19 cellular contexts compared by ENCODE assay signal in the genomic region with DNA sequence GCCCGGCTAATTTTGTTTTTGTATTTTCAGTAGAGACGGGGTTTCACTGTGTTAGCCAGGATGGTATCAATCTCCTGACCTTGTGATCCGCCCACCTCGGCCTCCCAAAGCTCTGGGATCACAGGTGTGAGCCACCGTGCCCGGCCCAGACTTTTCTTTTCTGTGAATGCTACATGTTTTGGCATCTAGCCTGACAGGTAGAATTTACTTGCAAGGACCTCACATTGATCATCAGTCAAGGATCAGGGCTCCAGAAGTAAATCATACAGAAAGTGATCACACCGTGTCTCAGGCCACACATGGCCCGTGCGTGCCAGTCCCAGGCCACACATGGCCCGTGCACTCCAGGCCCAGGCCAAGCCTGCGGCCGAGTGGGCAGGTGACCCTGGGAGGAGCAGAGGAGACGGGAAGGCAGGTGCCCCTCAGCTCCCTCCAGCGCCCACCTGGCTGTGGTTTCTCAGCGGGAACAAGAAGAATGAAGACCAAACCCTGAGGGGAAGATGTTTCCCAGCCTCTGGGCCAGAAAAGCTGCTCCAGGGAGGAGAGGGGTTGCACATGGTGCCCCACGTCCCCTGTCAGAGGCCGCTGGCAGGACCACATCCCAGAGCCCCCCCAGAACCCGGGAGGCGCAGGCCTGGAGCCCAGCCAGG.
"Had no signal": no experiment of that assay in that cellular context is flagged by ENCODE, and none has a peak within 500 bp of the region (broad histone marks: within the 10 kb centered on the region; RNA-seq: fewer than 3 reads in every experiment).

No MANE protein-coding gene starts in this region.

- ATAC-seq: activated naive CD4-positive, alpha-beta T cell treated with anti-CD3 and anti-CD28 coated beads, Interleukin-2, amount 50 U/mL, for 72 hours; psoas muscle; sciatic nerve; stimulated activated naive CD8-positive, alpha-beta T cell treated with anti-CD3 and anti-CD28 coated beads, Interleukin-15, Interleukin-2, amounts not matched to agents 100 U/mL and 50 U/mL, for 24 hours; T-cell had no signal

- H3K4me3 ChIP-seq: cardiac muscle cell, lung, psoas muscle, suprapubic skin had no signal

- H3K27me3 ChIP-seq: cardiac muscle cell had no signal

- H3K27ac ChIP-seq: cardiac muscle cell, psoas muscle, suprapubic skin had no signal

- DNase-seq: activated CD4-positive, CD25-positive, alpha-beta regulatory T cell treated with anti-CD3 and anti-CD28 coated beads, Interleukin-2, amount 50 U/mL, for 72 hours; activated T-cell treated with anti-CD3 and anti-CD28 coated beads for 4 hours; effector CD4-positive, alpha-beta T cell; foreskin fibroblast; glutamatergic neuron; nephron progenitor cell; psoas muscle; stimulated activated naive CD8-positive, alpha-beta T cell treated with anti-CD3 and anti-CD28 coated beads, Interleukin-15, Interleukin-2, amounts not matched to agents 100 U/mL and 50 U/mL, for 24 hours; T-cell; T1000; trophoblast cell had no signal

- H3K36me3 Mint-ChIP-seq: mesothelial cell of epicardium had no signal

- H3K4me1 ChIP-seq: psoas muscle, suprapubic skin had no signal

- H3K4me3 Mint-ChIP-seq: mesothelial cell of epicardium, nephron progenitor cell, T-cell had no signal

- FAIRE-seq: colon had no signal

- H3K27ac Mint-ChIP-seq: activated T-helper 2 cell treated with anti-CD3 and anti-CD28 coated beads, Interferon-gamma antibody, Interleukin-2, Interleukin-4, amounts not matched to agents 10 μg/mL and 5 μg/mL and 100 μg/mL, durations not matched to agents 14 hours and 24 hours and 36 hours; mesothelial cell of epicardium; nephron progenitor cell; T-cell had no signal

- H3K36me3 ChIP-seq: cardiac muscle cell, suprapubic skin had no signal

- H3K4me1 Mint-ChIP-seq: mesothelial cell of epicardium, nephron progenitor cell, T-cell had no signal
